ENCODE assay signal across 8 cellular contexts in genomic region chr14:24171422-24172260, GRCh38.
A peak's percentile ranks its signal among the peaks of the same experiment; 100 is the strongest.
DNase-seq lines count a peak whose midpoint lies in the region; ATAC-seq lines count a peak whose summit lies in the region.

Gene REC8, plus strand, starts transcription at chr14:24172080. Its CDS starts 473 bp downstream, at chr14:24172553.

- DNase-seq in C1 segment of cervical spinal cord (lab: John Stamatoyannopoulos, UW) = peak; percentile 46 to 98 (median 86)
- DNase-seq in activated CD4-positive, CD25-positive, alpha-beta regulatory T cell treated with anti-CD3 and anti-CD28 coated beads, Interleukin-2, amount 50 U/mL, for 72 hours = peak; percentile 58
- DNase-seq in cerebellar cortex (ENCODE audit: low spot score) = peak; percentile 96
- peak; percentile 73 for DNase-seq in kidney tubule cell (ENCODE audit: low spot score)
- peak; percentile 80 for DNase-seq in stimulated activated CD4-positive, alpha-beta T cell treated with anti-CD3 and anti-CD28 coated beads, Interleukin-1b, Interleukin-23, amount 100 ng/mL, for 48 hours
- DNase-seq in NOMO-1 treated with dmso at 0.1 percent for 144 hours (lab: John Stamatoyannopoulos, UW; ENCODE audit: unreplicated experiment) = no peak

- H3K4me3 ChIP-seq in HUES6 (ENCODE audit: low read depth, low read length) = peak within 1 kb of the TSS; percentile 61

- H3K27me3 ChIP-seq in HUES6 (ENCODE audit: control insufficient read depth, insufficient read depth, low read length) = no peaks in the 10 kb centered on the region

- H3K36me3 ChIP-seq in HUES6 (ENCODE audit: control insufficient read depth, insufficient read depth, low read length) = peaks cover 29% of the 10 kb centered on the region

- ATAC-seq in GM19463 (IDR thresholded peaks at IDR 0.05; ENCODE audit: unreplicated experiment) = peak; percentile 80

- no peaks in the 10 kb centered on the region for H3K9me3 ChIP-seq in HUES6 (ENCODE audit: control insufficient read depth, insufficient read depth, low read depth, low read length)

- peak within 1 kb of the TSS; percentile 66 for H3K9ac ChIP-seq in HUES6 (ENCODE audit: low read length)

- H3K4me1 ChIP-seq in HUES6 (ENCODE audit: control insufficient read depth, insufficient read depth, low read length) = peaks cover 8% of the 10 kb centered on the region

- no peak within 1 kb of the TSS for H3K27ac ChIP-seq in HUES6 (ENCODE audit: low read depth, low read length)
